In the genomic region with DNA sequence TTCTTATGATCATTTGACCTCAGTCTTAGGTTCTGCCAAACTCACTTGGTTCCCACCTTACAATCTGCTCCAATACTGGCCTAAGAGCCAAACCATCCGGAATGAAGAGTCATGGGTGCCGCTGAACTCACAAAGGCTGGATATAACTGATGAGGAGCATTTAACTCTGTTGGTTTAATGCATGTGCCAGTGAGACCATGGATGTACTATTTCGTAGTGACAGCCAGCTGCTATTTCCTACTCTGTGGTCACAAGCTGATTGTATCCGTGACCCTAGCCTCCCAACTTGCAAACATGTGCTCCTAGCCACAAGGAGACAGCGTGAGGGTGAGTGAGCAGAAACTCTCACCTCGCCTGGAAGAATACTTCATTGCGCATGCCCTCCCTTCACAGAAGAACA, we compare ENCODE assay signal across 9 cellular contexts.
A peak's percentile ranks its signal among the peaks of the same experiment; 100 is the strongest.
DNase-seq lines count a peak whose midpoint lies in the region; ATAC-seq and TF ChIP-seq lines count a peak whose summit lies in the region.
"Had no signal": no experiment of that assay in that cellular context is flagged by ENCODE, and none has a peak within 500 bp of the region (broad histone marks: within the 10 kb centered on the region; RNA-seq: fewer than 3 reads in every experiment).

No MANE protein-coding gene starts in this region.

- peaks cover 22% of the 10 kb centered on the region for H3K4me1 ChIP-seq in vagina

- H3K27me3 ChIP-seq in vagina, result no peaks in the 10 kb centered on the region

- peaks cover 0 to 13% of the 10 kb centered on the region in 2 donors for H3K36me3 ChIP-seq in vagina

- no peak for TF ChIP-seq POLR2A in vagina (IDR thresholded peaks at IDR 0.05)

- no peak overlapping the region for H3K4me3 Mint-ChIP-seq in stimulated activated naive CD8-positive, alpha-beta T cell treated with anti-CD3 and anti-CD28 coated beads, Interleukin-15, Interleukin-2, amounts not matched to agents 100 ng/mL and 50 ng/mL, for 24 hours
- H3K4me3 Mint-ChIP-seq in T-cell, result no peak overlapping the region

- no peak for TF ChIP-seq CTCF in vagina (IDR thresholded peaks at IDR 0.05)

- intact Hi-C loops in vagina (cut with DNase I), result loop anchor here (10.0 kb wide), 1 partner anchor 48 kb away; no protein-coding TSS in a partner anchor

- ATAC-seq in stimulated activated naive CD8-positive, alpha-beta T cell treated with anti-CD3 and anti-CD28 coated beads, Interleukin-15, Interleukin-2, amounts not matched to agents 100 U/mL and 50 U/mL, for 24 hours, result no peak
- ATAC-seq in T-cell (replicated peaks in 1 of 4), result no peak

- no peak overlapping the region for H3K4me3 ChIP-seq in vagina

- CTCF ChIA-PET in T-cell (lab: Charles Lee), result interaction anchor here in 1 of 2 donors (0.7 to 2.3 kb wide), 2 partner anchors 257 to 1079 kb away, joined by 3 to 8 read pairs; no protein-coding TSS in a partner anchor

- peak overlapping the region; percentile 61 for H3K27ac ChIP-seq in vagina

- H3K36me3 Mint-ChIP-seq in stimulated activated naive CD8-positive, alpha-beta T cell treated with anti-CD3 and anti-CD28 coated beads, Interleukin-15, Interleukin-2, amounts not matched to agents 100 ng/mL and 50 ng/mL, for 24 hours (ENCODE audit: low read depth), result peaks cover 40% of the 10 kb centered on the region
- H3K36me3 Mint-ChIP-seq in T-cell, result peaks cover 46% of the 10 kb centered on the region

- peak overlapping the region; percentile 42 for H3K27ac Mint-ChIP-seq in stimulated activated naive CD8-positive, alpha-beta T cell treated with anti-CD3 and anti-CD28 coated beads, Interleukin-15, Interleukin-2, amounts not matched to agents 100 ng/mL and 50 ng/mL, for 24 hours
- peak overlapping the region; percentile 30 to 53 for H3K27ac Mint-ChIP-seq in T-cell

- POLR2A ChIA-PET in T-cell (lab: Charles Lee), result no interaction called here

- H3K9me3 Mint-ChIP-seq in stimulated activated naive CD8-positive, alpha-beta T cell treated with anti-CD3 and anti-CD28 coated beads, Interleukin-15, Interleukin-2, amounts not matched to agents 100 ng/mL and 50 ng/mL, for 24 hours, result no peaks in the 10 kb centered on the region
- no peaks in the 10 kb centered on the region for H3K9me3 Mint-ChIP-seq in T-cell

- DNase-seq in stimulated activated naive CD8-positive, alpha-beta T cell treated with anti-CD3 and anti-CD28 coated beads, Interleukin-15, Interleukin-2, amounts not matched to agents 100 U/mL and 50 U/mL, for 24 hours, result no peak
- DNase-seq in T-cell (no peak), left kidney (ENCODE audit: low read depth, low spot score) (peak; percentile 60), vagina (ENCODE audit: extremely low spot score in 2 of 2) (no peak), SW 1271 (lab: John Stamatoyannopoulos, UW) (no peak), NCI-H2081 (lab: John Stamatoyannopoulos, UW) (no peak), NAMALWA (ENCODE audit: low spot score) (no peak)
- DNase-seq: activated CD4-positive, alpha-beta T cell treated with anti-CD3 and anti-CD28 coated beads for 1 hour had no signal

- H3K4me1 Mint-ChIP-seq in stimulated activated naive CD8-positive, alpha-beta T cell treated with anti-CD3 and anti-CD28 coated beads, Interleukin-15, Interleukin-2, amounts not matched to agents 100 ng/mL and 50 ng/mL, for 24 hours (ENCODE audit: low read depth), result peaks cover 34% of the 10 kb centered on the region
- H3K4me1 Mint-ChIP-seq in T-cell, result peaks cover 21 to 26% (median 24%) of the 10 kb centered on the region in 3 donors

- H3K27me3 Mint-ChIP-seq in stimulated activated naive CD8-positive, alpha-beta T cell treated with anti-CD3 and anti-CD28 coated beads, Interleukin-15, Interleukin-2, amounts not matched to agents 100 ng/mL and 50 ng/mL, for 24 hours, result no peaks in the 10 kb centered on the region
- H3K27me3 Mint-ChIP-seq in T-cell, result no peaks in the 10 kb centered on the region

- H3K9me3 ChIP-seq in vagina, result no peaks in the 10 kb centered on the region
